Comparison of ENCODE assay signal across 1 cellular context in genomic region chr4:76620723-76621463, GRCh38.
TF ChIP-seq lines count a peak whose summit lies in the region.

No MANE protein-coding gene starts in this region.

TF ChIP-seq in GM23338, 12 proteins besides CTCF, POLR2A, EP300 and RAD21 (continued from another document):
- TF ChIP-seq ETS1 (IDR thresholded peaks at IDR 0.05) (no peak), CREB1 (CRISPR knock-in tag; IDR thresholded peaks at IDR 0.05; ENCODE audit: low read depth) (no peak), POLR2AphosphoS5 (IDR thresholded peaks at IDR 0.05; ENCODE audit: low read depth) (no peak), STAT1 (IDR thresholded peaks at IDR 0.05; ENCODE audit: unreplicated experiment) (no peak), EZH2 (IDR thresholded peaks at IDR 0.05; ENCODE audit: low read depth, unreplicated experiment) (no peak), EZH2phosphoT487 (IDR thresholded peaks at IDR 0.05; ENCODE audit: unreplicated experiment) (no peak), JUNB (IDR thresholded peaks at IDR 0.05; ENCODE audit: unreplicated experiment) (no peak), NANOG (IDR thresholded peaks at IDR 0.05; ENCODE audit: borderline replicate concordance) (no peak)
- TF ChIP-seq, protein P1, sequence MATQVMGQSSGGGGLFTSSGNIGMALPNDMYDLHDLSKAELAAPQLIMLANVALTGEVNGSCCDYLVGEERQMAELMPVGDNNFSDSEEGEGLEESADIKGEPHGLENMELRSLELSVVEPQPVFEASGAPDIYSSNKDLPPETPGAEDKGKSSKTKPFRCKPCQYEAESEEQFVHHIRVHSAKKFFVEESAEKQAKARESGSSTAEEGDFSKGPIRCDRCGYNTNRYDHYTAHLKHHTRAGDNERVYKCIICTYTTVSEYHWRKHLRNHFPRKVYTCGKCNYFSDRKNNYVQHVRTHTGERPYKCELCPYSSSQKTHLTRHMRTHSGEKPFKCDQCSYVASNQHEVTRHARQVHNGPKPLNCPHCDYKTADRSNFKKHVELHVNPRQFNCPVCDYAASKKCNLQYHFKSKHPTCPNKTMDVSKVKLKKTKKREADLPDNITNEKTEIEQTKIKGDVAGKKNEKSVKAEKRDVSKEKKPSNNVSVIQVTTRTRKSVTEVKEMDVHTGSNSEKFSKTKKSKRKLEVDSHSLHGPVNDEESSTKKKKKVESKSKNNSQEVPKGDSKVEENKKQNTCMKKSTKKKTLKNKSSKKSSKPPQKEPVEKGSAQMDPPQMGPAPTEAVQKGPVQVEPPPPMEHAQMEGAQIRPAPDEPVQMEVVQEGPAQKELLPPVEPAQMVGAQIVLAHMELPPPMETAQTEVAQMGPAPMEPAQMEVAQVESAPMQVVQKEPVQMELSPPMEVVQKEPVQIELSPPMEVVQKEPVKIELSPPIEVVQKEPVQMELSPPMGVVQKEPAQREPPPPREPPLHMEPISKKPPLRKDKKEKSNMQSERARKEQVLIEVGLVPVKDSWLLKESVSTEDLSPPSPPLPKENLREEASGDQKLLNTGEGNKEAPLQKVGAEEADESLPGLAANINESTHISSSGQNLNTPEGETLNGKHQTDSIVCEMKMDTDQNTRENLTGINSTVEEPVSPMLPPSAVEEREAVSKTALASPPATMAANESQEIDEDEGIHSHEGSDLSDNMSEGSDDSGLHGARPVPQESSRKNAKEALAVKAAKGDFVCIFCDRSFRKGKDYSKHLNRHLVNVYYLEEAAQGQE (IDR thresholded peaks at IDR 0.05; ENCODE audit: unreplicated experiment): no peak
TF ChIP-seq in GM23338: peak in this region for 0.
